In genomic region chr12:79936670-79937069, GRCh38 we compare ENCODE assay signal across 10 cellular contexts. TPM values are rescaled to one million over a fixed set of nuclear protein-coding genes. Genes with fewer than 3 reads are reported as not detected.
A peak's percentile ranks its signal among the peaks of the same experiment; 100 is the strongest.
DNase-seq lines count a peak whose midpoint lies in the region; ATAC-seq and TF ChIP-seq lines count a peak whose summit lies in the region.
"Had no signal": no experiment of that assay in that cellular context is flagged by ENCODE, and none has a peak within 500 bp of the region (broad histone marks: within the 10 kb centered on the region; RNA-seq: fewer than 3 reads in every experiment).

No MANE protein-coding gene starts in this region.

- no peaks in the 10 kb centered on the region for H3K9me3 Mint-ChIP-seq in activated CD8-positive, alpha-beta memory T cell treated with anti-CD3 and anti-CD28 coated beads, Interleukin-2, amount 10 ng/mL, durations not matched to agents 7 days and 5 days (ENCODE audit: low read depth)

- no peak for TF ChIP-seq POLR2A in suprapubic skin (IDR thresholded peaks at IDR 0.05)

- POLR2A ChIA-PET in HEK293T (lab: Yijun Ruan, JAX) = interaction anchor here (1.1 to 1.8 kb wide), 2 partner anchors 25 to 155 kb away, joined by 3 to 4 read pairs; no protein-coding TSS in a partner anchor

- H3K27ac Mint-ChIP-seq in activated CD8-positive, alpha-beta memory T cell treated with anti-CD3 and anti-CD28 coated beads, Interleukin-2, amount 10 ng/mL, durations not matched to agents 7 days and 5 days = no peak overlapping the region

- H3K4me3 ChIP-seq in fibroblast of the aortic adventitia (ENCODE audit: low read depth, low read length) (peak overlapping the region; percentile 18), suprapubic skin (peak overlapping the region; percentile 94)

- no peaks in the 10 kb centered on the region for H3K9me3 ChIP-seq in suprapubic skin

- no peaks in the 10 kb centered on the region for H3K27me3 ChIP-seq in suprapubic skin

- no peak for DNase-seq in activated CD8-positive, alpha-beta memory T cell treated with anti-CD3 and anti-CD28 coated beads, Interleukin-2, amount 10 ng/mL, durations not matched to agents 7 days and 5 days
- no peak for DNase-seq in activated CD8-positive, alpha-beta memory T cell treated with anti-CD3 and anti-CD28 coated beads, Interleukin-2, amount 50 U/mL, for 4 hours
- DNase-seq in fibroblast of the aortic adventitia (ENCODE audit: low read depth) (no peak), suprapubic skin (ENCODE audit: low spot score in 2 of 2) (no peak), UCSD-AML1 (lab: John Stamatoyannopoulos, UW; ENCODE audit: unreplicated experiment) (no peak), HEK293T (ENCODE audit: extremely low spot score) (no peak)
- DNase-seq: KBM-7, Right ventricle myocardium superior had no signal

- CTCF ChIA-PET in activated CD8-positive, alpha-beta memory T cell treated with anti-CD3 and anti-CD28 coated beads, Interleukin-2, amount 10 ng/mL, durations not matched to agents 7 days and 5 days (lab: Charles Lee) = interaction anchor here (0.6 kb wide), 1 partner anchor 24 kb away, joined by 3 read pairs; no protein-coding TSS in a partner anchor
- CTCF ChIA-PET in HEK293T (lab: Yijun Ruan, JAX) = no interaction called here

- H3K4me1 ChIP-seq in suprapubic skin = peaks cover 34% of the 10 kb centered on the region

- H3K36me3 Mint-ChIP-seq in activated CD8-positive, alpha-beta memory T cell treated with anti-CD3 and anti-CD28 coated beads, Interleukin-2, amount 10 ng/mL, durations not matched to agents 7 days and 5 days = peaks cover 7% of the 10 kb centered on the region

- WGBS in suprapubic skin = 0% methylated on average over 1 of the region's 1 CpG

- peaks cover 33% of the 10 kb centered on the region for H3K4me1 Mint-ChIP-seq in activated CD8-positive, alpha-beta memory T cell treated with anti-CD3 and anti-CD28 coated beads, Interleukin-2, amount 10 ng/mL, durations not matched to agents 7 days and 5 days

- ATAC-seq in activated CD8-positive, alpha-beta memory T cell treated with anti-CD3 and anti-CD28 coated beads, Interleukin-2, amount 10 ng/mL, durations not matched to agents 7 days and 5 days = no peak
- no peak for ATAC-seq in HG02840 (IDR thresholded peaks at IDR 0.05; ENCODE audit: low FRiP score, unreplicated experiment)

- no peaks in the 10 kb centered on the region for H3K36me3 ChIP-seq in suprapubic skin

- H3K4me3 Mint-ChIP-seq in activated CD8-positive, alpha-beta memory T cell treated with anti-CD3 and anti-CD28 coated beads, Interleukin-2, amount 10 ng/mL, durations not matched to agents 7 days and 5 days = peak overlapping the region; percentile 94

- H3K27ac ChIP-seq in VCaP (peak overlapping the region; percentile 96), suprapubic skin (no peak overlapping the region)

- no peaks in the 10 kb centered on the region for H3K27me3 Mint-ChIP-seq in activated CD8-positive, alpha-beta memory T cell treated with anti-CD3 and anti-CD28 coated beads, Interleukin-2, amount 10 ng/mL, durations not matched to agents 7 days and 5 days

- no peak for TF ChIP-seq CTCF in VCaP (conservative IDR thresholded peaks at IDR 0.05)
- no peak for TF ChIP-seq CTCF in fibroblast of the aortic adventitia (IDR thresholded peaks at IDR 0.05; ENCODE audit: insufficient read depth, low read length)
- no peak for TF ChIP-seq CTCF in suprapubic skin (IDR thresholded peaks at IDR 0.05)

- TF ChIP-seq EP300 in suprapubic skin (IDR thresholded peaks at IDR 0.05) = no peak

TF ChIP-seq in HEK293T, 16 proteins besides CTCF, POLR2A, EP300 and RAD21:
- TF ChIP-seq LEF1 (IDR thresholded peaks at IDR 0.05; ENCODE audit: borderline replicate concordance) (no peak), HDGF (IDR thresholded peaks at IDR 0.05; ENCODE audit: borderline replicate concordance) (no peak), BHLHE40 (IDR thresholded peaks at IDR 0.05; ENCODE audit: borderline replicate concordance) (no peak), PKNOX1 (IDR thresholded peaks at IDR 0.05) (no peak), ARNT (IDR thresholded peaks at IDR 0.05) (no peak)

RNA-seq across cellular contexts. Expression of gene PPP1R12A, which starts 1.8 kb away (rescaled TPM):
- 100 to 1,000 TPM; 104 to 108 TPM for total RNA-seq in activated CD8-positive, alpha-beta memory T cell treated with anti-CD3 and anti-CD28 coated beads, Interleukin-2, amount 10 ng/mL, durations not matched to agents 7 days and 5 days
- total RNA-seq in fibroblast of the aortic adventitia (ENCODE audit: low replicate concordance) (119 and 269 TPM in 2 replicates), suprapubic skin (10 to 100 TPM; 39.0 to 88.6 (median 47.5) TPM)
